Comparison of ENCODE assay signal across 10 cellular contexts in genomic region chr9:110744753-110745522, GRCh38.
DNase-seq lines count a peak whose midpoint lies in the region; ATAC-seq and TF ChIP-seq lines count a peak whose summit lies in the region.
"Had no signal": no experiment of that assay in that cellular context is flagged by ENCODE, and none has a peak within 500 bp of the region (broad histone marks: within the 10 kb centered on the region; RNA-seq: fewer than 3 reads in every experiment).

No MANE protein-coding gene starts in this region.

- H3K4me2 ChIP-seq in HCT116 (ENCODE audit: low read length): peak overlapping the region; percentile 71

- H3K9me2 ChIP-seq in HCT116 (ENCODE audit: insufficient read depth): no peaks in the 10 kb centered on the region

- no peak overlapping the region for H3K27ac Mint-ChIP-seq in glutamatergic neuron (ENCODE audit: unreplicated experiment)
- H3K27ac Mint-ChIP-seq: IgD-negative memory B cell had no signal

- no peaks in the 10 kb centered on the region for H3K36me3 Mint-ChIP-seq in glutamatergic neuron (ENCODE audit: unreplicated experiment)
- H3K36me3 Mint-ChIP-seq: IgD-negative memory B cell had no signal

- H3K27ac ChIP-seq in HCT116 (ENCODE audit: low read depth, low read length) (peak overlapping the region; percentile 72), subcutaneous abdominal adipose tissue (ENCODE audit: low read depth, low read length) (peak overlapping the region; percentile 49)

- H3K4me1 Mint-ChIP-seq in glutamatergic neuron (ENCODE audit: low read depth, unreplicated experiment): no peaks in the 10 kb centered on the region
- H3K4me1 Mint-ChIP-seq: IgD-negative memory B cell had no signal

- intact Hi-C loops in HCT116 (cut with micrococcal nuclease): no loop called here

- no peak for TF ChIP-seq CTCF in HCT116 (IDR thresholded peaks at IDR 0.05 in 2 of 3, conservative IDR thresholded peaks at IDR 0.05 in 1 of 3; ENCODE audit: borderline replicate concordance in 1 of 3, insufficient read depth in 1 of 3, low read depth in 2 of 3, low read length in 2 of 3)
- no peak for TF ChIP-seq CTCF in astrocyte of the cerebellum (IDR thresholded peaks at IDR 0.05; ENCODE audit: low read depth, low read length, missing control alignments)
- no peak for TF ChIP-seq CTCF in glutamatergic neuron (IDR thresholded peaks at IDR 0.05; ENCODE audit: partially characterized antibody, unreplicated experiment)

- H4K20me1 ChIP-seq in HCT116 (ENCODE audit: insufficient read depth): no peaks in the 10 kb centered on the region

- no peaks in the 10 kb centered on the region for H3K9me3 ChIP-seq in HCT116 (ENCODE audit: control insufficient read depth in 1 of 2, insufficient read depth in 1 of 2, low read depth in 1 of 2, low read length in 2 of 2)
- H3K9me3 ChIP-seq in subcutaneous abdominal adipose tissue (ENCODE audit: control insufficient read depth in 5 of 5, low read length in 5 of 5): no peaks in the 10 kb centered on the region

- H3K27me3 Mint-ChIP-seq in glutamatergic neuron (ENCODE audit: unreplicated experiment): no peaks in the 10 kb centered on the region
- H3K27me3 Mint-ChIP-seq: IgD-negative memory B cell had no signal

- H3K9me3 Mint-ChIP-seq in glutamatergic neuron (ENCODE audit: unreplicated experiment): no peaks in the 10 kb centered on the region

- CTCF ChIA-PET in HCT116 (lab: Charles Lee): no interaction called here

- RAD21 ChIA-PET in HCT116 (lab: Charles Lee; ENCODE audit: low non-redundant PET in 1 of 2, low total read pairs in 2 of 2, uncharacterized antibody in 2 of 2, unreplicated experiment in 2 of 2): no interaction called here

- no TSS peak for BruUV-seq in HCT116 (replicated peaks; lab: Mats Ljungman, UMichigan)

- no peaks in the 10 kb centered on the region for H3K79me2 ChIP-seq in HCT116 (ENCODE audit: insufficient read depth, low read length)

- DNase-seq in HCT116 (ENCODE audit: low read depth, low spot score): peak; percentile 96
- DNase-seq in astrocyte of the cerebellum (ENCODE audit: low read depth): peak; percentile 96
- peak; percentile 31 for DNase-seq in iPS-NIHi7 (ENCODE audit: extremely low spot score)
- DNase-seq in stimulated activated naive CD8-positive, alpha-beta T cell treated with anti-CD3 and anti-CD28 coated beads, Interleukin-15, Interleukin-2, amounts not matched to agents 100 U/mL and 50 U/mL, for 24 hours: no peak
- DNase-seq in glutamatergic neuron: no peak
- DNase-seq: activated CD4-positive, alpha-beta T cell treated with anti-CD3 and anti-CD28 coated beads for 1 hour had no signal

- H2AFZ ChIP-seq in HCT116 (ENCODE audit: low read depth, low read length, poor library complexity, severe bottlenecking): no peak overlapping the region

- in situ Hi-C loops in astrocyte of the cerebellum (cut with HindIII; ENCODE audit: low sequenced_read_pairs): no loop called here

- H3K9ac ChIP-seq in HCT116 (ENCODE audit: low read length): peak overlapping the region; percentile 46
- H3K9ac ChIP-seq in subcutaneous abdominal adipose tissue (ENCODE audit: low read length in 5 of 5): no peak overlapping the region

- H3K4me1 ChIP-seq in HCT116 (ENCODE audit: control insufficient read depth in 1 of 2, insufficient read depth in 2 of 2, low read length in 2 of 2): peaks cover 56 to 68% of the 10 kb centered on the region in 2 experiments
- H3K4me1 ChIP-seq in subcutaneous abdominal adipose tissue (ENCODE audit: control insufficient read depth in 5 of 5, insufficient read depth in 5 of 5, low read length in 5 of 5): peaks cover 0 to 14% (median 3%) of the 10 kb centered on the region in 5 donors

- H3K4me3 Mint-ChIP-seq in glutamatergic neuron (ENCODE audit: unreplicated experiment): no peak overlapping the region
- H3K4me3 Mint-ChIP-seq: IgD-negative memory B cell had no signal

- ATAC-seq in HCT116 (peak; percentile 89), HG03354 (IDR thresholded peaks at IDR 0.05; ENCODE audit: poor library complexity, severe bottlenecking, unreplicated experiment) (no peak), GM18861 (IDR thresholded peaks at IDR 0.05; ENCODE audit: unreplicated experiment) (no peak)
- ATAC-seq in stimulated activated naive CD8-positive, alpha-beta T cell treated with anti-CD3 and anti-CD28 coated beads, Interleukin-15, Interleukin-2, amounts not matched to agents 100 U/mL and 50 U/mL, for 24 hours: no peak

- POLR2A ChIA-PET in HCT116 (lab: Charles Lee): interaction anchor here (0.6 to 1.3 kb wide), 4 partner anchors 8 to 287 kb away, joined by 3 to 5 read pairs (median 4); no protein-coding TSS in a partner anchor

- H3K4me3 ChIP-seq in HCT116 (replicated peaks in 1 of 2; ENCODE audit: low read depth in 1 of 2, low read length in 2 of 2) (peak overlapping the region in 1 of 2 experiments; percentile 1; a peak in 1 of 4 replicates), astrocyte of the cerebellum (ENCODE audit: low read depth, low read length) (no peak overlapping the region), subcutaneous abdominal adipose tissue (ENCODE audit: low read depth in 1 of 5, low read length in 5 of 5) (no peak overlapping the region)

- TF ChIP-seq POLR2A in HCT116 (IDR thresholded peaks at IDR 0.05; ENCODE audit: borderline replicate concordance, extremely low read depth, insufficient read depth, insufficient read length): no peak

- H3K36me3 ChIP-seq in HCT116 (ENCODE audit: control insufficient read depth in 1 of 2, insufficient read depth in 2 of 2, low read length in 2 of 2) (no peaks in the 10 kb centered on the region; a peak in 1 of 4 replicates), subcutaneous abdominal adipose tissue (ENCODE audit: control insufficient read depth in 5 of 5, insufficient read depth in 5 of 5, low read length in 5 of 5) (no peaks in the 10 kb centered on the region)

- H3K27me3 ChIP-seq in HCT116 (ENCODE audit: insufficient read depth, low read length) (no peaks in the 10 kb centered on the region), subcutaneous abdominal adipose tissue (ENCODE audit: control insufficient read depth in 5 of 5, insufficient read depth in 4 of 5, low read length in 5 of 5) (no peaks in the 10 kb centered on the region)

- peak; percentile 48 for TF ChIP-seq RAD21 in HCT116 (IDR thresholded peaks at IDR 0.05; ENCODE audit: low read depth)

TF ChIP-seq in HCT116, 20 proteins besides CTCF, POLR2A, EP300 and RAD21 (continues in another document):
- TF ChIP-seq FOSL1 (IDR thresholded peaks at IDR 0.05; ENCODE audit: low read depth) (peak; percentile 99), ELF1 (IDR thresholded peaks at IDR 0.05; ENCODE audit: borderline replicate concordance, low read depth) (peak; percentile 19; the same call in 1 of the 2 replicates), YY1 (IDR thresholded peaks at IDR 0.05; ENCODE audit: extremely low read depth, insufficient replicate concordance, low read depth, low read length) (peak; percentile 69), EZH2phosphoT487 (IDR thresholded peaks at IDR 0.05; ENCODE audit: borderline replicate concordance) (no peak), CEBPB (IDR thresholded peaks at IDR 0.05; ENCODE audit: low read depth) (peak; percentile 96), SP1 (IDR thresholded peaks at IDR 0.05; ENCODE audit: low read depth) (peak; percentile 96), ATF3 (IDR thresholded peaks at IDR 0.05) (no peak; the same call in none of the 2 replicates), SRF (IDR thresholded peaks at IDR 0.05; ENCODE audit: low read depth) (peak; percentile 74), TCF7L2 (IDR thresholded peaks at IDR 0.05; ENCODE audit: borderline replicate concordance, extremely low read depth, insufficient read depth, insufficient read length) (peak; percentile 95), ZNF274 (IDR thresholded peaks at IDR 0.05; ENCODE audit: low read depth, low read length) (no peak), JUND (IDR thresholded peaks at IDR 0.05) (peak; percentile 99), SIN3A (IDR thresholded peaks at IDR 0.05; ENCODE audit: low read depth) (peak; percentile 78), MAX (IDR thresholded peaks at IDR 0.05) (peak; percentile 63), CBX3 (IDR thresholded peaks at IDR 0.05; ENCODE audit: low read depth) (peak; percentile 97), REST (IDR thresholded peaks at IDR 0.05; ENCODE audit: low read depth) (no peak), POLR2AphosphoS5 (IDR thresholded peaks at IDR 0.05; ENCODE audit: low read depth, low read length) (peak; percentile 43), EZH2 (IDR thresholded peaks at IDR 0.05) (no peak)

Comparison
In these comparisons a context has a peak if more than half of its experiments do, and no peak if none do; other contexts are left out.
1. DNase-seq: peak in HCT116 (single experiment), astrocyte of the cerebellum (single experiment) and iPS-NIHi7 (single experiment); none in stimulated activated naive CD8-positive, alpha-beta T cell treated with anti-CD3 and anti-CD28 coated beads, Interleukin-15, Interleukin-2, amounts not matched to agents 100 U/mL and 50 U/mL, for 24 hours (single experiment) and glutamatergic neuron (single experiment).